Comparison of ENCODE assay signal across 1 cellular context in genomic region chr22:37316875-37317371, GRCh38.
TF ChIP-seq lines count a peak whose summit lies in the region.

No MANE protein-coding gene starts in this region.

TF ChIP-seq in HEK293T, 16 proteins besides CTCF, POLR2A, EP300 and RAD21 (continued from another document):
- TF ChIP-seq PKNOX1 (IDR thresholded peaks at IDR 0.05) (no peak), LEF1 (IDR thresholded peaks at IDR 0.05; ENCODE audit: borderline replicate concordance) (no peak), ZNF384 (IDR thresholded peaks at IDR 0.05) (no peak)
